Comparison of ENCODE assay signal across 36 cellular contexts in the genomic region with DNA sequence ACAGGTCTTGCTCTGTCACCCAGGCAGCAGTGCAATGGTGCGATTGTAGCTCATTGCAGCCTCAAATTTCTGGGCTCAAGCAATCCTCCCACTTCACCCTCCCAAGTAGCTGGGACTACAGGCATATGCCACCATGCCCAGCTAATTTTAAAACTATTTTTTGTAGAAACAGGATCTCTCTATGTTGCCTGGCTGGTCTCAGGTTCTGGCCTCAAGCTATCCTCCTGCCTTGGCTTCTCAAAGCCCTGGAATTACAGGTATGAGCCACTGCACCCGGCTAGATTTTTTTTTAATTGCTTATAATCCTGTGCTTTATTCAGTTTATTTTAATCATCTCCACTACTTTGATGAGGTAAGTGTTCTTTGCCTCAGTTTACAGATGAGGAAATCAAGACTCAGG.
"Had no signal": no experiment of that assay in that cellular context is flagged by ENCODE, and none has a peak within 500 bp of the region (broad histone marks: within the 10 kb centered on the region; RNA-seq: fewer than 3 reads in every experiment).

No MANE protein-coding gene starts in this region.

- H3K27me3 Mint-ChIP-seq: activated naive CD8-positive, alpha-beta T cell treated with anti-CD3 and anti-CD28 coated beads for 36 hours; activated T-helper 17 cell treated with anti-CD3 and anti-CD28 coated beads, Interleukin-2, amount 50 U/mL, for 72 hours had no signal

- H3K4me3 Mint-ChIP-seq: activated B cell treated with CpG ODN at 0.5 μM for 24 hours; activated CD4-positive, alpha-beta memory T cell treated with anti-CD3 and anti-CD28 coated beads for 36 hours; activated CD4-positive, alpha-beta T cell treated with anti-CD3 and anti-CD28 coated beads, Interleukin-2, amount 10 ng/mL, durations not matched to agents 24 days and 14 days; activated CD8-positive, alpha-beta T cell treated with anti-CD3 and anti-CD28 coated beads for 36 hours; activated naive CD4-positive, alpha-beta T cell treated with anti-CD3 and anti-CD28 coated beads for 36 hours; activated naive CD8-positive, alpha-beta T cell treated with anti-CD3 and anti-CD28 coated beads for 36 hours; activated T-cell treated with anti-CD3 and anti-CD28 coated beads, Interleukin-2, amount 50 U/mL, for 4 hours; activated T-cell treated with anti-CD3 and anti-CD28 coated beads, Interleukin-2, amount 50 U/mL, for 72 hours; activated T-helper 1 cell treated with anti-CD3 and anti-CD28 coated beads, Interleukin-12 subunit alpha, Interleukin-12 subunit beta, Interleukin-2, Interleukin-4 antibody, amounts not matched to agents 30 ng/mL and 10 ng/mL and 1 ng/mL, durations not matched to agents 14 hours and 24 hours and 36 hours; activated T-helper 17 cell treated with anti-CD3 and anti-CD28 coated beads, Interleukin-2, amount 50 U/mL, for 72 hours; central memory CD8-positive, alpha-beta T cell; T-cell; T-helper 2 cell treated with Interferon-gamma antibody and Interleukin-4, amounts not matched to agents 5 μg/mL and 100 μg/mL, for 36 hours had no signal

- H3K9me3 ChIP-seq: adrenal gland, body of pancreas, breast epithelium had no signal

- H3K9me3 Mint-ChIP-seq: activated B cell treated with CpG ODN at 0.5 μM for 24 hours; activated CD4-positive, alpha-beta memory T cell treated with anti-CD3 and anti-CD28 coated beads for 36 hours; activated CD4-positive, alpha-beta T cell treated with anti-CD3 and anti-CD28 coated beads, Interleukin-2, amount 10 ng/mL, durations not matched to agents 24 days and 14 days; activated CD8-positive, alpha-beta T cell treated with anti-CD3 and anti-CD28 coated beads for 36 hours; activated naive CD4-positive, alpha-beta T cell treated with anti-CD3 and anti-CD28 coated beads for 36 hours; activated naive CD4-positive, alpha-beta T cell treated with anti-CD3 and anti-CD28 coated beads, Interleukin-2, amount 50 U/mL, for 72 hours; activated naive CD8-positive, alpha-beta T cell treated with anti-CD3 and anti-CD28 coated beads for 36 hours; activated T-cell treated with anti-CD3 and anti-CD28 coated beads, Interleukin-2, amount 50 U/mL, for 4 hours; activated T-cell treated with anti-CD3 and anti-CD28 coated beads, Interleukin-2, amount 50 U/mL, for 72 hours; activated T-helper 1 cell treated with anti-CD3 and anti-CD28 coated beads, Interleukin-12 subunit alpha, Interleukin-12 subunit beta, Interleukin-2, Interleukin-4 antibody, amounts not matched to agents 30 ng/mL and 10 ng/mL and 1 ng/mL, durations not matched to agents 14 hours and 24 hours and 36 hours; activated T-helper 17 cell treated with anti-CD3 and anti-CD28 coated beads, Interleukin-2, amount 50 U/mL, for 72 hours; central memory CD8-positive, alpha-beta T cell; T-cell; T-helper 2 cell treated with Interferon-gamma antibody and Interleukin-4, amounts not matched to agents 5 μg/mL and 100 μg/mL, for 36 hours had no signal

- H3K4me3 ChIP-seq: adrenal gland, body of pancreas, breast epithelium had no signal

- H3K27me3 ChIP-seq: adrenal gland, body of pancreas, brain microvascular endothelial cell, breast epithelium had no signal

- ATAC-seq: activated CD8-positive, alpha-beta T cell treated with anti-CD3 and anti-CD28 coated beads for 36 hours; activated naive CD4-positive, alpha-beta T cell treated with anti-CD3 and anti-CD28 coated beads, Interleukin-2, amount 50 U/mL, for 72 hours; activated T-cell treated with anti-CD3 and anti-CD28 coated beads, Interleukin-2, amount 50 U/mL, for 4 hours; activated T-cell treated with anti-CD3 and anti-CD28 coated beads, Interleukin-2, amount 50 U/mL, for 72 hours; activated T-helper 17 cell treated with anti-CD3 and anti-CD28 coated beads, Interleukin-2, amount 50 U/mL, for 72 hours; body of pancreas; T-cell had no signal

- H3K27ac Mint-ChIP-seq: activated B cell treated with CpG ODN at 0.5 μM for 24 hours; activated CD4-positive, alpha-beta memory T cell treated with anti-CD3 and anti-CD28 coated beads for 36 hours; activated CD4-positive, alpha-beta T cell treated with anti-CD3 and anti-CD28 coated beads, Interleukin-2, amount 10 ng/mL, durations not matched to agents 24 days and 14 days; activated CD8-positive, alpha-beta T cell treated with anti-CD3 and anti-CD28 coated beads for 36 hours; activated naive CD4-positive, alpha-beta T cell treated with anti-CD3 and anti-CD28 coated beads, Interleukin-2, amount 50 U/mL, for 72 hours; activated naive CD8-positive, alpha-beta T cell treated with anti-CD3 and anti-CD28 coated beads for 36 hours; activated T-cell treated with anti-CD3 and anti-CD28 coated beads, Interleukin-2, amount 50 U/mL, for 72 hours; activated T-helper 1 cell treated with anti-CD3 and anti-CD28 coated beads, Interleukin-12 subunit alpha, Interleukin-12 subunit beta, Interleukin-2, Interleukin-4 antibody, amounts not matched to agents 30 ng/mL and 10 ng/mL and 1 ng/mL, durations not matched to agents 14 hours and 24 hours and 36 hours; activated T-helper 17 cell treated with anti-CD3 and anti-CD28 coated beads, Interleukin-2, amount 50 U/mL, for 72 hours; T-cell; T-helper 2 cell treated with Interferon-gamma antibody and Interleukin-4, amounts not matched to agents 5 μg/mL and 100 μg/mL, for 36 hours had no signal

- H3K4me1 Mint-ChIP-seq: activated T-helper 17 cell treated with anti-CD3 and anti-CD28 coated beads, Interleukin-2, amount 50 U/mL, for 72 hours; central memory CD8-positive, alpha-beta T cell had no signal

- H3K36me3 ChIP-seq: adrenal gland, brain microvascular endothelial cell, breast epithelium had no signal

- H3K36me3 Mint-ChIP-seq: activated CD4-positive, alpha-beta memory T cell treated with anti-CD3 and anti-CD28 coated beads for 36 hours; activated naive CD4-positive, alpha-beta T cell treated with anti-CD3 and anti-CD28 coated beads, Interleukin-2, amount 50 U/mL, for 72 hours; activated naive CD8-positive, alpha-beta T cell treated with anti-CD3 and anti-CD28 coated beads for 36 hours; T-cell had no signal

- H3K4me1 ChIP-seq: adrenal gland, body of pancreas, breast epithelium had no signal

- DNase-seq: activated B cell treated with CpG ODN at 0.5 μM for 24 hours; activated CD4-positive, alpha-beta memory T cell treated with anti-CD3 and anti-CD28 coated beads for 36 hours; activated CD4-positive, alpha-beta T cell treated with anti-CD3 and anti-CD28 coated beads for 4 hours; activated CD4-positive, alpha-beta T cell treated with anti-CD3 and anti-CD28 coated beads, Interleukin-2, amount 10 ng/mL, durations not matched to agents 24 days and 14 days; activated CD4-positive, alpha-beta T cell treated with anti-CD3 and anti-CD28 coated beads, Interleukin-2, amount 50 U/mL, for 1 hour; activated CD4-positive, alpha-beta T cell treated with anti-CD3 and anti-CD28 coated beads, Interleukin-2, amount 50 U/mL, for 4 hours; activated CD4-positive, CD25-positive, alpha-beta regulatory T cell treated with anti-CD3 and anti-CD28 coated beads, Interleukin-2, amount 50 U/mL, for 72 hours; activated CD8-positive, alpha-beta memory T cell treated with anti-CD3 and anti-CD28 coated beads, Interleukin-2, amount 50 U/mL, for 4 hours; activated CD8-positive, alpha-beta T cell treated with anti-CD3 and anti-CD28 coated beads for 36 hours; activated effector memory CD4-positive, alpha-beta T cell treated with anti-CD3 and anti-CD28 coated beads, Interleukin-2, amount 50 U/mL, for 16 hours; activated gamma-delta T cell treated with Interleukin-2 at 50 U/mL for 16 hours; activated naive CD4-positive, alpha-beta T cell; activated naive CD4-positive, alpha-beta T cell treated with anti-CD3 and anti-CD28 coated beads for 36 hours; activated naive CD4-positive, alpha-beta T cell treated with anti-CD3 and anti-CD28 coated beads, Interleukin-2, amount 50 U/mL, for 16 hours; activated naive CD8-positive, alpha-beta T cell treated with anti-CD3 and anti-CD28 coated beads for 36 hours; activated T-cell treated with anti-CD3 and anti-CD28 coated beads for 4 hours; activated T-cell treated with anti-CD3 and anti-CD28 coated beads, Interleukin-2, amount 50 U/mL, for 1 hour; activated T-cell treated with anti-CD3 and anti-CD28 coated beads, Interleukin-2, amount 50 U/mL, for 4 hours; activated T-cell treated with anti-CD3 and anti-CD28 coated beads, Interleukin-2, amount 50 U/mL, for 72 hours; adrenal gland; amniotic stem cell; aorta; body of pancreas; brain microvascular endothelial cell; caudate nucleus; cerebellar nuclear complex; T-cell; T-helper 2 cell; T-helper 9 cell had no signal

- H3K27ac ChIP-seq: adrenal gland, body of pancreas, brain microvascular endothelial cell, breast epithelium, VCaP had no signal
